ENCODE assay signal across 24 cellular contexts in genomic region chr2:71926860-71927756, GRCh38.
A peak's percentile ranks its signal among the peaks of the same experiment; 100 is the strongest.
DNase-seq lines count a peak whose midpoint lies in the region; ATAC-seq and TF ChIP-seq lines count a peak whose summit lies in the region.
"Had no signal": no experiment of that assay in that cellular context is flagged by ENCODE, and none has a peak within 500 bp of the region (broad histone marks: within the 10 kb centered on the region; RNA-seq: fewer than 3 reads in every experiment).

No MANE protein-coding gene starts in this region.

- H3K36me3 ChIP-seq in right atrium auricular region = no peaks in the 10 kb centered on the region
- H3K36me3 ChIP-seq: BLaER1, heart left ventricle, SJCRH30 had no signal

- no peaks in the 10 kb centered on the region for H3K4me1 ChIP-seq in right atrium auricular region
- H3K4me1 ChIP-seq: heart left ventricle, SJCRH30 had no signal

- DNase-seq in cardiac septum (ENCODE audit: low spot score) (peak; percentile 63), right atrium auricular region (ENCODE audit: low spot score) (no peak), mesenteric fat pad (ENCODE audit: low spot score) (peak; percentile 74), OCI-M1 (lab: John Stamatoyannopoulos, UW) (no peak), NCI-H2171 (lab: John Stamatoyannopoulos, UW) (no peak), NCI-H1048 (lab: John Stamatoyannopoulos, UW) (no peak)
- DNase-seq in activated CD8-positive, alpha-beta memory T cell treated with anti-CD3 and anti-CD28 coated beads, Interleukin-2, amount 50 U/mL, for 48 hours = peak; percentile 26
- DNase-seq: activated CD4-positive, alpha-beta T cell treated with anti-CD3 and anti-CD28 coated beads for 36 hours; activated effector memory CD4-positive, alpha-beta T cell treated with Interleukin-2 at 50 U/mL for 16 hours; activated naive CD8-positive, alpha-beta T cell treated with anti-CD3 and anti-CD28 coated beads, Interleukin-2, amount 10 ng/mL, durations not matched to agents 7 days and 5 days; left cardiac atrium; naive B cell; NCI-H187; NCI-H2227 treated with DMSO at 0.1 percent for 48 hours; occipital lobe; SJCRH30; stimulated activated CD4-positive, alpha-beta T cell treated with anti-CD3 and anti-CD28 coated beads, Interleukin-4, amount 100 ng/mL, for 24 hours; stimulated activated naive CD4-positive, alpha-beta T cell had no signal

- intact Hi-C loops in cardiac septum (cut with DNase I) = loop anchor here (10.0 kb wide), 1 partner anchor 818 kb away; no protein-coding TSS in a partner anchor

- no peaks in the 10 kb centered on the region for H3K9me3 ChIP-seq in right atrium auricular region
- H3K9me3 ChIP-seq: BLaER1, Caco-2, heart left ventricle, SJCRH30 had no signal

- no peak overlapping the region for H3K4me3 ChIP-seq in right atrium auricular region
- H3K4me3 ChIP-seq: BLaER1, heart left ventricle, SJCRH30 had no signal

- ATAC-seq in GM21723 (IDR thresholded peaks at IDR 0.05; ENCODE audit: unreplicated experiment) = no peak
- ATAC-seq: activated CD4-positive, alpha-beta T cell treated with anti-CD3 and anti-CD28 coated beads for 36 hours; heart left ventricle; left cardiac atrium had no signal

- TF ChIP-seq CTCF in right atrium auricular region (IDR thresholded peaks at IDR 0.05) = no peak

- no peaks in the 10 kb centered on the region for H3K27me3 ChIP-seq in right atrium auricular region
- H3K27me3 ChIP-seq: BLaER1, heart left ventricle had no signal

- H3K27ac ChIP-seq in right atrium auricular region = no peak overlapping the region
- H3K27ac ChIP-seq: BLaER1, epithelial cell of prostate, heart left ventricle, KMS-11, SJCRH30 had no signal

Comparison
In these comparisons a context has a peak if more than half of its experiments do, and no peak if none do; other contexts are left out.
1. DNase-seq: peak in cardiac septum (single experiment), activated CD8-positive, alpha-beta memory T cell treated with anti-CD3 and anti-CD28 coated beads, Interleukin-2, amount 50 U/mL, for 48 hours (single experiment) and mesenteric fat pad (single experiment); none in right atrium auricular region (single experiment), OCI-M1 (single experiment), NCI-H2171 (single experiment) and NCI-H1048 (single experiment).